1 cellular context compared by ENCODE assay signal in genomic region chr21:38796426-38796825, GRCh38.
TF ChIP-seq lines count a peak whose summit lies in the region.

No MANE protein-coding gene starts in this region.

TF ChIP-seq in SK-N-SH, 30 proteins besides CTCF, POLR2A, EP300 and RAD21 (continued from another document):
- no peak for TF ChIP-seq PBX3 (IDR thresholded peaks at IDR 0.05)
- TF ChIP-seq JUND (IDR thresholded peaks at IDR 0.05): peak; percentile 55
- no peak for TF ChIP-seq TEAD4 (IDR thresholded peaks at IDR 0.05; ENCODE audit: borderline replicate concordance, insufficient read depth)
- TF ChIP-seq TAF1 (IDR thresholded peaks at IDR 0.05; ENCODE audit: borderline replicate concordance, low read depth, low read length): no peak
- no peak for TF ChIP-seq USF2 (IDR thresholded peaks at IDR 0.05; ENCODE audit: borderline replicate concordance, low read depth, low read length)
- TF ChIP-seq REST (IDR thresholded peaks at IDR 0.05; ENCODE audit: low read depth, low read length): no peak
